In the genomic region with DNA sequence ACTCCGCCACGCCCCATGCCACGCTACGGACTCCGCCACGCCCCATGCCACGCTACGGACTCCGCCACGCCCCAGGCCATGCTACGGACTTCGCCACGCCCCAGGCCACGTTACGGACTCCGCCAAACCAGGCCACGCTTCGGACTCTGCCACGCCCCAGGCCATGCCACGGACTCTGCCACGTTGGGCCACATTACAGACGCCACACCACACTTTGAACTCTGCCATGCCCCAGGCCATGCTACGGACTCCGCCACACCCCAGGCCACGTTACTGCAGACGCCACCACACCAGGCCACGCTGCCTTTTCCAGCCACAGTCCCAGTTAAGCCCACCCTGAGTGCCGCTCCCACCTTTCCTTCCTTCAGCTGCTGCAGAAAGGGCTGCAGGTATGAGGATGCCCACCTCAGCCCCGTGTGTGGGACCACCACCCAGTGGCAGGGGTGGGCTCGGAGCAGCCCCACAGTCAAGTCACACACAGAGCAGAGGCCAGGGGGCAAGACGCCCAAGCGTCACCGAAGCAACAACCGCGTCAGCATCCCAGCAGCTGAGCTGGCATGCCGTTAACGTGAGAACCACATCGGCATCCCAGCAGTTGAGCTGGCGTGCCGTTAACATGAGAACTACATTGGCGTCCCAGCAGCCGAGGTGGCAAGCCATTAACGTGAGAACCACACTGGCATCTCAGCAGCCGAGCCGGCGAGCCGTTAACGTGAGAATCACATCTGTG, we compare ENCODE assay signal across 13 cellular contexts. TPM values are rescaled to one million over a fixed set of nuclear protein-coding genes. Genes with fewer than 3 reads are reported as not detected.
DNase-seq lines count a peak whose midpoint lies in the region; ATAC-seq, FAIRE-seq and TF ChIP-seq lines count a peak whose summit lies in the region.
"Had no signal": no experiment of that assay in that cellular context is flagged by ENCODE, and none has a peak within 500 bp of the region (broad histone marks: within the 10 kb centered on the region; RNA-seq: fewer than 3 reads in every experiment).

No MANE protein-coding gene starts in this region.

- DNase-seq in CD8-positive, alpha-beta T cell, result peak in 1 of 7 experiments; percentile 9
- DNase-seq in GM12891 (ENCODE audit: insufficient read length, low spot score), result no peak
- no peak for DNase-seq in K562 (ENCODE audit: extremely low read depth in 1 of 4, low spot score in 3 of 4)
- DNase-seq in kidney, result peak; percentile 57
- DNase-seq in 8988T, result no peak
- DNase-seq in middle frontal gyrus (ENCODE audit: extremely low spot score, low spot score), result no peak
- DNase-seq: NCI-H1436 treated with DMSO at 0.1 percent for 48 hours, NCI-H2081, NCI-H345, PC-3 had no signal

- H3K4me3 ChIP-seq in CD8-positive, alpha-beta T cell (ENCODE audit: low read depth, low read length), result no peak overlapping the region
- H3K4me3 ChIP-seq in K562 (no peak overlapping the region), kidney (ENCODE audit: low read length in 2 of 2) (no peak overlapping the region)
- H3K4me3 ChIP-seq: BLaER1 had no signal

- no peak overlapping the region for H2AFZ ChIP-seq in K562 (ENCODE audit: low read depth, low read length)

- peaks cover 3% of the 10 kb centered on the region; the same call in 2 of the 3 replicates for H3K79me2 ChIP-seq in K562 (ENCODE audit: control insufficient read depth, insufficient read depth, low read length)

- no peak overlapping the region for H3K9ac ChIP-seq in K562 (ENCODE audit: insufficient read depth in 1 of 2, low read depth in 2 of 2, low read length in 2 of 2)
- no peak overlapping the region for H3K9ac ChIP-seq in kidney (ENCODE audit: low read length in 2 of 2)
- H3K9ac ChIP-seq: BLaER1 had no signal

- H3K9me1 ChIP-seq in K562 (ENCODE audit: control insufficient read depth, insufficient read depth, low read length), result no peaks in the 10 kb centered on the region

- in situ Hi-C loops in K562 (cut with MboI), result no loop called here

- intact Hi-C loops in CD8-positive, alpha-beta T cell (cut with DNase I, micrococcal nuclease), result no loop called here
- intact Hi-C loops in K562 (cut with micrococcal nuclease), result no loop called here
- intact Hi-C loops in kidney (cut with DNase I), result no loop called here

- peaks cover 51% of the 10 kb centered on the region for H3K36me3 Mint-ChIP-seq in CD8-positive, alpha-beta T cell

- H3K27ac Mint-ChIP-seq in CD8-positive, alpha-beta T cell, result peak overlapping the region; percentile 55

- H3K4me3 Mint-ChIP-seq in CD8-positive, alpha-beta T cell, result no peak overlapping the region
- H3K4me3 Mint-ChIP-seq: IgD-negative memory B cell had no signal

- POLR2A ChIA-PET in CD8-positive, alpha-beta T cell (lab: Charles Lee), result no interaction called here
- POLR2A ChIA-PET in K562 (lab: Yijun Ruan, JAX), result interaction anchor here (1.0 kb wide), 1 partner anchor 8 kb away, joined by 3 read pairs; no protein-coding TSS in a partner anchor

- TF ChIP-seq POLR2A in GM12891 (IDR thresholded peaks at IDR 0.05; ENCODE audit: low read depth, low read length), result no peak
- TF ChIP-seq POLR2A in K562 (conservative IDR thresholded peaks at IDR 0.05), result no peak

- no peak for ATAC-seq in CD8-positive, alpha-beta T cell
- ATAC-seq in K562, result no peak
- no peak for ATAC-seq in HG03108 (IDR thresholded peaks at IDR 0.05; ENCODE audit: unreplicated experiment)
- ATAC-seq: PC-3 had no signal

- no peaks in the 10 kb centered on the region for H4K20me1 ChIP-seq in K562 (replicated peaks; ENCODE audit: control insufficient read depth, insufficient read depth, low read length)

- no peaks in the 10 kb centered on the region for H3K4me1 ChIP-seq in CD8-positive, alpha-beta T cell (ENCODE audit: insufficient read depth, low read length)
- H3K4me1 ChIP-seq in K562 (replicated peaks in 1 of 2; ENCODE audit: control insufficient read depth in 2 of 2, insufficient read depth in 2 of 2, low read length in 2 of 2), result peaks cover 0 to 26% of the 10 kb centered on the region in 2 experiments; a peak in 1 of 5 replicates
- no peaks in the 10 kb centered on the region for H3K4me1 ChIP-seq in kidney (ENCODE audit: control insufficient read depth in 1 of 2, insufficient read depth in 1 of 2, low read depth in 1 of 2, low read length in 2 of 2)
- H3K4me1 ChIP-seq: BLaER1 had no signal

- no peaks in the 10 kb centered on the region for H3K27me3 Mint-ChIP-seq in CD8-positive, alpha-beta T cell (ENCODE audit: low read depth)
- H3K27me3 Mint-ChIP-seq: IgD-negative memory B cell had no signal

- H3K4me2 ChIP-seq in K562 (ENCODE audit: insufficient read depth, low read length), result no peak overlapping the region
- H3K4me2 ChIP-seq: BLaER1 had no signal

- peaks cover 2% of the 10 kb centered on the region for H3K4me1 Mint-ChIP-seq in CD8-positive, alpha-beta T cell (ENCODE audit: low read depth)

- H3K27ac ChIP-seq in CD8-positive, alpha-beta T cell (ENCODE audit: low read depth, low read length), result no peak overlapping the region
- no peak overlapping the region for H3K27ac ChIP-seq in K562 (ENCODE audit: extremely low read depth, low read depth, low read length)
- no peak overlapping the region for H3K27ac ChIP-seq in kidney (ENCODE audit: low read depth in 2 of 2, low read length in 2 of 2)
- H3K27ac ChIP-seq: BLaER1 had no signal

- CTCF ChIA-PET in CD8-positive, alpha-beta T cell (lab: Charles Lee), result no interaction called here
- CTCF ChIA-PET in K562 (lab: Yijun Ruan, JAX; ENCODE audit: low intra/inter-chr PET ratio), result no interaction called here

- no TSS peak for BruUV-seq in K562 (replicated peaks; lab: Mats Ljungman, UMichigan)

- TF ChIP-seq EP300 in K562 (IDR thresholded peaks at IDR 0.05; ENCODE audit: low read length), result no peak

- no peak for TF ChIP-seq CTCF in CD8-positive, alpha-beta T cell (IDR thresholded peaks at IDR 0.05)
- no peak for TF ChIP-seq CTCF in K562 (IDR thresholded peaks at IDR 0.05 in 2 of 3, conservative IDR thresholded peaks at IDR 0.05 in 1 of 3; ENCODE audit: insufficient read depth in 2 of 3, low read depth in 1 of 3, low read length in 3 of 3)
- no peak for TF ChIP-seq CTCF in kidney (IDR thresholded peaks at IDR 0.05; ENCODE audit: borderline replicate concordance, extremely low read depth, insufficient read depth)

- H3K9me3 ChIP-seq in CD8-positive, alpha-beta T cell (ENCODE audit: low read length), result no peaks in the 10 kb centered on the region
- H3K9me3 ChIP-seq in K562 (replicated peaks; ENCODE audit: control insufficient read depth, insufficient read depth, low read depth, low read length), result peaks cover 5% of the 10 kb centered on the region; the same call in 1 of the 2 replicates
- no peaks in the 10 kb centered on the region for H3K9me3 ChIP-seq in kidney (ENCODE audit: control insufficient read depth in 1 of 2, low read length in 2 of 2)

- FAIRE-seq in GM12891 (lab: Jason Lieb, UNC), result peak; percentile 54
- FAIRE-seq in K562 (lab: Jason Lieb, UNC), result no peak
- FAIRE-seq in kidney (lab: Jason Lieb, UNC), result no peak

- TF ChIP-seq RAD21 in K562 (CRISPR knock-in tag; conservative IDR thresholded peaks at IDR 0.05 in 1 of 2, IDR thresholded peaks at IDR 0.05 in 1 of 2), result no peak

- no peaks in the 10 kb centered on the region for H3K27me3 ChIP-seq in CD8-positive, alpha-beta T cell (ENCODE audit: insufficient read depth, low read length)
- H3K27me3 ChIP-seq in K562 (ENCODE audit: control insufficient read depth in 2 of 2, insufficient read depth in 2 of 2, low read length in 2 of 2), result no peaks in the 10 kb centered on the region
- H3K27me3 ChIP-seq: BLaER1 had no signal

- WGBS in K562 (ENCODE audit: insufficient coverage, low coverage, missing lambda C conversion rate), result 96% methylated on average over 38 of the region's 48 CpGs

- peaks cover 6% of the 10 kb centered on the region for H3K36me3 ChIP-seq in CD8-positive, alpha-beta T cell (ENCODE audit: insufficient read depth, low read length)
- H3K36me3 ChIP-seq in K562 (ENCODE audit: control insufficient read depth, insufficient read depth, low read length) (peaks cover 59% of the 10 kb centered on the region; the same call in 2 of the 3 replicates), kidney (ENCODE audit: control insufficient read depth in 1 of 2, insufficient read depth in 2 of 2, low read length in 2 of 2) (no peaks in the 10 kb centered on the region)

- H3K9me3 Mint-ChIP-seq in CD8-positive, alpha-beta T cell, result no peaks in the 10 kb centered on the region
- H3K9me3 Mint-ChIP-seq: IgD-negative memory B cell had no signal

RNA-seq across cellular contexts. Expression of gene GAK, which starts 26.5 kb away (rescaled TPM):
- total RNA-seq in CD8-positive, alpha-beta T cell, result 100 to 1,000 TPM; 161 to 162 TPM
- 49.8 TPM for polyA plus RNA-seq in GM12891 (2012; ENCODE audit: low read depth, missing spikeins)
- 336 and 571 TPM in 2 replicates for total RNA-seq in K562 (2011; cell fraction: chromatin; rRNA removed; ENCODE audit: low replicate concordance)
- total RNA-seq in K562 (2011; cell fraction: nucleolus; rRNA removed), result 202 and 228 TPM in 2 replicates
- 235 and 247 TPM in 2 replicates for total RNA-seq in K562 (2011; cell fraction: nucleoplasm; rRNA removed)
- total RNA-seq in K562 (2014; rRNA removed), result 102 and 105 TPM in 2 replicates
- total RNA-seq in K562 (2014; rRNA removed; fragmentation: Illumina TruSeq; extraction: Trizol), result 10.4 and 12.6 TPM in 2 replicates
- total RNA-seq in K562 (2015; rRNA removed; fragmentation: Illumina TruSeq; extraction: Trizol), result 28.4 and 35.4 TPM in 2 replicates
- 94.1 and 101 TPM in 2 replicates for total RNA-seq in K562 (2021)
- 14.9 and 22.4 TPM in 2 replicates for polyA plus RNA-seq in K562 (2011; rRNA removed)
- 17.2 and 40.3 TPM in 2 replicates for polyA plus RNA-seq in K562 (2011; cell fraction: cytosol; rRNA removed)
- 79.9 and 106 TPM in 2 replicates for polyA plus RNA-seq in K562 (2011; cell fraction: nucleus; rRNA removed)
- polyA plus RNA-seq in K562 (2012), result 48.5 and 55.0 TPM in 2 replicates
- polyA plus RNA-seq in K562 (2014; fragmentation: Illumina TruSeq; extraction: Trizol), result 16.2 and 38.2 TPM in 2 replicates
- 1 to 10 TPM; 1.3 to 2.1 TPM for polyA plus RNA-seq in K562 (2014; fragmentation: Nextera tagmentation; extraction: Ambion mirVana)
- polyA plus RNA-seq in K562 (2014; rRNA removed), result 51.9 and 83.2 TPM in 2 replicates
- polyA minus RNA-seq in K562 (2011; rRNA and poly(A)+ RNA removed), result 51.4 and 78.3 TPM in 2 replicates
- 37.3 and 39.5 TPM in 2 replicates for polyA minus RNA-seq in K562 (2011; cell fraction: cytosol; rRNA and poly(A)+ RNA removed)
- polyA minus RNA-seq in K562 (2011; cell fraction: nucleus; rRNA and poly(A)+ RNA removed), result 43.2 and 50.9 TPM in 2 replicates
- total RNA-seq in kidney, result 124 TPM
- 92.0 TPM for polyA plus RNA-seq in kidney (ENCODE audit: insufficient read depth, low read depth, low replicate concordance)

RNA-seq across cellular contexts. Expression of gene TMEM175, which starts 26.6 kb away (rescaled TPM):
- 10 to 100 TPM; 44.9 to 47.2 TPM for total RNA-seq in CD8-positive, alpha-beta T cell
- 20.5 TPM for polyA plus RNA-seq in GM12891 (2012; ENCODE audit: low read depth, missing spikeins)
- total RNA-seq in K562 (2011; cell fraction: chromatin; rRNA removed; ENCODE audit: low replicate concordance), result 55.5 and 132 TPM in 2 replicates
- total RNA-seq in K562 (2011; cell fraction: nucleolus; rRNA removed), result 80.9 and 84.2 TPM in 2 replicates
- total RNA-seq in K562 (2011; cell fraction: nucleoplasm; rRNA removed), result 71.0 and 82.0 TPM in 2 replicates
- total RNA-seq in K562 (2014; rRNA removed), result 14.9 and 17.7 TPM in 2 replicates
- 2.4 and 3.7 TPM in 2 replicates for total RNA-seq in K562 (2014; rRNA removed; fragmentation: Illumina TruSeq; extraction: Trizol)
- 9.4 and 9.5 TPM in 2 replicates for total RNA-seq in K562 (2015; rRNA removed; fragmentation: Illumina TruSeq; extraction: Trizol)
- total RNA-seq in K562 (2021), result 13.8 and 16.9 TPM in 2 replicates
- 11.4 and 28.9 TPM in 2 replicates for polyA plus RNA-seq in K562 (2011; rRNA removed)
- 31.2 and 37.1 TPM in 2 replicates for polyA plus RNA-seq in K562 (2011; cell fraction: cytosol; rRNA removed)
- polyA plus RNA-seq in K562 (2011; cell fraction: nucleus; rRNA removed), result 373 and 570 TPM in 2 replicates
- 18.3 and 42.2 TPM in 2 replicates for polyA plus RNA-seq in K562 (2012)
- 8.5 and 21.5 TPM in 2 replicates for polyA plus RNA-seq in K562 (2014; fragmentation: Illumina TruSeq; extraction: Trizol)
- under 1 TPM; 0.13 to 0.18 TPM for polyA plus RNA-seq in K562 (2014; fragmentation: Nextera tagmentation; extraction: Ambion mirVana)
- polyA plus RNA-seq in K562 (2014; rRNA removed), result 22.5 and 30.9 TPM in 2 replicates
- polyA minus RNA-seq in K562 (2011; rRNA and poly(A)+ RNA removed), result 7.2 and 7.6 TPM in 2 replicates
- polyA minus RNA-seq in K562 (2011; cell fraction: cytosol; rRNA and poly(A)+ RNA removed), result 8.2 and 14.5 TPM in 2 replicates
- 27.3 and 30.2 TPM in 2 replicates for polyA minus RNA-seq in K562 (2011; cell fraction: nucleus; rRNA and poly(A)+ RNA removed)
- total RNA-seq in kidney, result 31.1 TPM
- polyA plus RNA-seq in kidney (ENCODE audit: insufficient read depth, low read depth, low replicate concordance), result 26.0 TPM
